Comparison of ENCODE assay signal across 8 cellular contexts in genomic region chr12:94101902-94102660, GRCh38. TPM values are rescaled to one million over a fixed set of nuclear protein-coding genes. Genes with fewer than 3 reads are reported as not detected.
A peak's percentile ranks its signal among the peaks of the same experiment; 100 is the strongest.
DNase-seq lines count a peak whose midpoint lies in the region; ATAC-seq and TF ChIP-seq lines count a peak whose summit lies in the region.

No MANE protein-coding gene starts in this region.

- TF ChIP-seq POLR2A in right lobe of liver (IDR thresholded peaks at IDR 0.05), result no peak

- intact Hi-C loops in dorsolateral prefrontal cortex (cut with DNase I) (loop anchor here (1.0 to 5.0 kb wide), 9 partner anchors 120 to 1115 kb away; partner anchors contain the start of gene CRADD (in 1 of the 2)), right lobe of liver (cut with DNase I) (loop anchor here (5.0 to 10.0 kb wide), 4 partner anchors 127 to 600 kb away; no protein-coding TSS in a partner anchor)

- DNase-seq in NCI-H526 treated with DMSO at 0.1 percent for 48 hours (lab: John Stamatoyannopoulos, UW) (peak; percentile 74), dorsolateral prefrontal cortex (peak; percentile 69 to 93 (median 86)), right lobe of liver (peak; percentile 80 to 81 (median 81))
- peak; percentile 72 to 86 for DNase-seq in activated CD4-positive, alpha-beta T cell treated with anti-CD3 and anti-CD28 coated beads, Interleukin-2, amount 50 U/mL, for 24 hours (ENCODE audit: low read depth in 1 of 2, low spot score in 1 of 2)
- peak; percentile 77 for DNase-seq in stimulated activated CD4-positive, alpha-beta T cell treated with anti-CD3 and anti-CD28 coated beads, Interleukin-4, amount 100 ng/mL, for 1 hour

- H3K4me1 ChIP-seq in BLaER1 treated with 17β-estradiol and CSF1 and Interleukin-3, amounts not matched to agents 10 nM and 100 nM, result peaks cover 0 to 16% (median 12%) of the 10 kb centered on the region in 10 experiments; a peak in 13 of 20 replicates
- H3K4me1 ChIP-seq in right lobe of liver, result peaks cover 0 to 10% (median 0%) of the 10 kb centered on the region in 4 donors

- TF ChIP-seq CTCF in dorsolateral prefrontal cortex (IDR thresholded peaks at IDR 0.05 in 54 of 56, conservative IDR thresholded peaks at IDR 0.05 in 2 of 56; ENCODE audit: low read depth in 1 of 56, partially characterized antibody in 56 of 56), result peak; percentile 57 to 94 (median 88)
- TF ChIP-seq CTCF in right lobe of liver (IDR thresholded peaks at IDR 0.05), result peak; percentile 77 to 87 (median 80)

- ATAC-seq in GM19395 (IDR thresholded peaks at IDR 0.05; ENCODE audit: unreplicated experiment), result peak; percentile 87
- ATAC-seq in HG03558 (IDR thresholded peaks at IDR 0.05; ENCODE audit: extremely low read depth, unreplicated experiment), result peak; percentile 81
- peak; percentile 92 to 95 (median 92) for ATAC-seq in right lobe of liver

- peak overlapping the region in 4 of 11 experiments; percentile 21 to 38 (median 30); a peak in 5 of 22 replicates for H3K27ac ChIP-seq in BLaER1 treated with 17β-estradiol and CSF1 and Interleukin-3, amounts not matched to agents 10 nM and 100 nM
- H3K27ac ChIP-seq in dorsolateral prefrontal cortex, result peak overlapping the region in 19 of 59 donors; percentile 3 to 81 (median 48)
- no peak overlapping the region for H3K27ac ChIP-seq in right lobe of liver

- 1% methylated on average over 32 of the region's 46 CpGs for WGBS in right lobe of liver (ENCODE audit: insufficient coverage, low coverage, low lambda C conversion rate, missing lambda C conversion rate)

- no peaks in the 10 kb centered on the region for H3K36me3 ChIP-seq in BLaER1 treated with 17β-estradiol and CSF1 and Interleukin-3, amounts not matched to agents 10 nM and 100 nM
- no peaks in the 10 kb centered on the region for H3K36me3 ChIP-seq in right lobe of liver

- peaks cover 0 to 6% (median 0%) of the 10 kb centered on the region in 11 experiments; a peak in 2 of 22 replicates for H4K20me1 ChIP-seq in BLaER1 treated with 17β-estradiol and CSF1 and Interleukin-3, amounts not matched to agents 10 nM and 100 nM

- peak overlapping the region; percentile 94 to 100 (median 98) for H3K4me2 ChIP-seq in BLaER1 treated with 17β-estradiol and CSF1 and Interleukin-3, amounts not matched to agents 10 nM and 100 nM

- H3K9me3 ChIP-seq in BLaER1 treated with 17β-estradiol and CSF1 and Interleukin-3, amounts not matched to agents 10 nM and 100 nM (replicated peaks in 1 of 11), result no peaks in the 10 kb centered on the region
- H3K9me3 ChIP-seq in right lobe of liver, result no peaks in the 10 kb centered on the region

- peak overlapping the region in 10 of 11 experiments; percentile 42 to 72 (median 64); a peak in 19 of 22 replicates for H3K9ac ChIP-seq in BLaER1 treated with 17β-estradiol and CSF1 and Interleukin-3, amounts not matched to agents 10 nM and 100 nM

- H3K4me3 ChIP-seq in BLaER1 treated with 17β-estradiol and CSF1 and Interleukin-3, amounts not matched to agents 10 nM and 100 nM, result peak overlapping the region; percentile 59 to 76 (median 64)
- H3K4me3 ChIP-seq in dorsolateral prefrontal cortex (peak overlapping the region; percentile 39 to 86 (median 66)), right lobe of liver (peak overlapping the region; percentile 37 to 61 (median 45))

- peaks cover 26 to 37% (median 34%) of the 10 kb centered on the region in 11 experiments for H3K27me3 ChIP-seq in BLaER1 treated with 17β-estradiol and CSF1 and Interleukin-3, amounts not matched to agents 10 nM and 100 nM
- H3K27me3 ChIP-seq in dorsolateral prefrontal cortex (peaks cover 0 to 14% (median 0%) of the 10 kb centered on the region in 45 donors), right lobe of liver (no peaks in the 10 kb centered on the region)

RNA-seq across cellular contexts. Expression of gene PLXNC1, which starts 46.3 kb away (rescaled TPM):
- total RNA-seq in dorsolateral prefrontal cortex, result 10 to 100 TPM in 119 of 120 experiments, 1 to 10 TPM in 1; 9.4 to 45.3 (median 27.4) TPM
- 1 to 10 TPM; 1.6 to 7.0 (median 3.5) TPM for total RNA-seq in right lobe of liver
